32 cellular contexts compared by ENCODE assay signal in genomic region chr14:44612002-44612401, GRCh38.
"Had no signal": no experiment of that assay in that cellular context is flagged by ENCODE, and none has a peak within 500 bp of the region (broad histone marks: within the 10 kb centered on the region; RNA-seq: fewer than 3 reads in every experiment).

No MANE protein-coding gene starts in this region.

- H3K27ac Mint-ChIP-seq: naive B cell; natural killer cell treated with Interleukin-12 subunit alpha and Interleukin-12 subunit beta and Interleukin-15 and Interleukin-18, amount 100 ng/mL, for 72 hours; stimulated activated naive B cell treated with anti-CD40 and anti-IgM and Interleukin-4, amounts not matched to agents 10 μg/mL and 1 μg/mL and 100 μg/mL, for 72 hours; stimulated activated naive CD8-positive, alpha-beta T cell treated with anti-CD3 and anti-CD28 coated beads, Interleukin-15, Interleukin-2, amounts not matched to agents 100 ng/mL and 50 ng/mL, for 24 hours had no signal

- H3K27me3 Mint-ChIP-seq: naive B cell; natural killer cell treated with Interleukin-12 subunit alpha and Interleukin-12 subunit beta and Interleukin-15 and Interleukin-18, amount 100 ng/mL, for 72 hours; stimulated activated naive B cell treated with anti-CD40 and anti-IgM and Interleukin-4, amounts not matched to agents 10 μg/mL and 1 μg/mL and 100 μg/mL, for 72 hours; stimulated activated naive CD8-positive, alpha-beta T cell treated with anti-CD3 and anti-CD28 coated beads, Interleukin-15, Interleukin-2, amounts not matched to agents 100 ng/mL and 50 ng/mL, for 24 hours had no signal

- H3K27me3 ChIP-seq: esophagus squamous epithelium, heart right ventricle, left lung, neutrophil, right atrium auricular region, spleen, transverse colon, upper lobe of right lung, uterus had no signal

- H3K4me1 Mint-ChIP-seq: naive B cell; neural crest cell; stimulated activated naive B cell treated with anti-CD40 and anti-IgM and Interleukin-4, amounts not matched to agents 10 μg/mL and 1 μg/mL and 100 μg/mL, for 72 hours had no signal

- H3K9me3 Mint-ChIP-seq: mesothelial cell of epicardium; neural crest cell; stimulated activated naive B cell treated with anti-CD40 and anti-IgM and Interleukin-4, amounts not matched to agents 10 μg/mL and 1 μg/mL and 100 μg/mL, for 72 hours; stimulated activated naive CD8-positive, alpha-beta T cell treated with anti-CD3 and anti-CD28 coated beads, Interleukin-15, Interleukin-2, amounts not matched to agents 100 ng/mL and 50 ng/mL, for 24 hours had no signal

- H3K36me3 ChIP-seq: esophagus squamous epithelium, heart right ventricle, left lung, neutrophil, prostate gland, right atrium auricular region, spleen, thoracic aorta, transverse colon, upper lobe of right lung, uterus had no signal

- DNase-seq: dermis blood vessel endothelial cell; effector memory CD4-positive, alpha-beta T cell; erythroblast; esophagus squamous epithelium; foreskin melanocyte; glutamatergic neuron; heart right ventricle; hippocampal formation; left cardiac atrium; left lung; mesenchymal stem cell; mucosa of descending colon; naive B cell; spleen; stimulated activated CD4-positive, alpha-beta T cell treated with anti-CD3 and anti-CD28 coated beads, Interleukin-2, amount 100 ng/mL, for 48 hours; stimulated activated naive B cell treated with anti-CD40 and anti-IgM and Interleukin-4, amounts not matched to agents 10 μg/mL and 1 μg/mL and 100 μg/mL, for 72 hours; transverse colon; upper lobe of right lung; uterus had no signal

- H3K36me3 Mint-ChIP-seq: mesothelial cell of epicardium; naive B cell; natural killer cell treated with Interleukin-12 subunit alpha and Interleukin-12 subunit beta and Interleukin-15 and Interleukin-18, amount 100 ng/mL, for 72 hours; stimulated activated naive B cell treated with anti-CD40 and anti-IgM and Interleukin-4, amounts not matched to agents 10 μg/mL and 1 μg/mL and 100 μg/mL, for 72 hours had no signal

- H2AFZ ChIP-seq: parathyroid adenoma had no signal

- H3K9ac ChIP-seq: parathyroid adenoma had no signal

- FAIRE-seq: endometrium, islet of Langerhans had no signal

- H3K9me3 ChIP-seq: esophagus squamous epithelium, heart right ventricle, left lung, mucosa of descending colon, neutrophil, prostate gland, right atrium auricular region, spleen, thoracic aorta, transverse colon, upper lobe of right lung, uterus had no signal

- H3K79me2 ChIP-seq: parathyroid adenoma had no signal

- ATAC-seq: heart right ventricle; left cardiac atrium; left lung; mucosa of descending colon; natural killer cell treated with Interleukin-12 subunit alpha and Interleukin-12 subunit beta and Interleukin-15 and Interleukin-18, amount 100 ng/mL, for 72 hours; stimulated activated naive B cell treated with anti-CD40 and anti-IgM and Interleukin-4, amounts not matched to agents 10 μg/mL and 1 μg/mL and 100 μg/mL, for 72 hours; upper lobe of right lung had no signal

- H3K4me3 ChIP-seq: coronary artery, esophagus squamous epithelium, heart right ventricle, left lung, mucosa of descending colon, prostate gland, right atrium auricular region, skin epidermis, spleen, thoracic aorta, transverse colon, upper lobe of right lung, uterus had no signal

- H3K27ac ChIP-seq: coronary artery, esophagus squamous epithelium, heart right ventricle, left lung, neutrophil, parathyroid adenoma, prostate gland, right atrium auricular region, skin epidermis, spleen, thoracic aorta, transverse colon, upper lobe of right lung, uterus had no signal

- H3K4me3 Mint-ChIP-seq: mesothelial cell of epicardium; naive B cell; natural killer cell treated with Interleukin-12 subunit alpha and Interleukin-12 subunit beta and Interleukin-15 and Interleukin-18, amount 100 ng/mL, for 72 hours; neural crest cell; stimulated activated naive B cell treated with anti-CD40 and anti-IgM and Interleukin-4, amounts not matched to agents 10 μg/mL and 1 μg/mL and 100 μg/mL, for 72 hours; stimulated activated naive CD8-positive, alpha-beta T cell treated with anti-CD3 and anti-CD28 coated beads, Interleukin-15, Interleukin-2, amounts not matched to agents 100 ng/mL and 50 ng/mL, for 24 hours had no signal

- H3K4me1 ChIP-seq: esophagus squamous epithelium, heart right ventricle, left lung, parathyroid adenoma, prostate gland, right atrium auricular region, spleen, transverse colon, upper lobe of right lung, uterus had no signal
